In genomic region chr6:25401711-25402110, GRCh38 we compare ENCODE assay signal across 29 cellular contexts.
"Had no signal": no experiment of that assay in that cellular context is flagged by ENCODE, and none has a peak within 500 bp of the region (broad histone marks: within the 10 kb centered on the region; RNA-seq: fewer than 3 reads in every experiment).

No MANE protein-coding gene starts in this region.

- H3K4me3 ChIP-seq: cardiac muscle cell, MG63, SJCRH30, SK-N-MC had no signal

- H3K4me1 ChIP-seq: SJCRH30 had no signal

- ATAC-seq: activated CD4-positive, alpha-beta T cell treated with anti-CD3 and anti-CD28 coated beads for 36 hours; activated CD8-positive, alpha-beta T cell treated with anti-CD3 and anti-CD28 coated beads, Interleukin-2, amount 10 ng/mL, durations not matched to agents 7 days and 5 days; activated naive CD4-positive, alpha-beta T cell treated with anti-CD3 and anti-CD28 coated beads, Interleukin-2, amount 50 U/mL, for 72 hours; activated T-cell treated with anti-CD3 and anti-CD28 coated beads, Interleukin-2, amount 50 U/mL, for 4 hours had no signal

- H3K9me3 ChIP-seq: MG63, SJCRH30 had no signal

- H3K27ac ChIP-seq: cardiac muscle cell, SJCRH30, SK-N-MC had no signal

- DNase-seq: activated CD4-positive, alpha-beta T cell treated with anti-CD3 and anti-CD28 coated beads for 36 hours; activated CD4-positive, alpha-beta T cell treated with anti-CD3 and anti-CD28 coated beads, Interleukin-2, amount 10 ng/mL, durations not matched to agents 7 days and 5 days; activated CD4-positive, alpha-beta T cell treated with anti-CD3 and anti-CD28 coated beads, Interleukin-2, amount 50 U/mL, for 48 hours; activated CD8-positive, alpha-beta T cell treated with anti-CD3 and anti-CD28 coated beads, Interleukin-2, amount 10 ng/mL, durations not matched to agents 7 days and 5 days; activated gamma-delta T cell treated with Interleukin-2 at 50 U/mL for 16 hours; activated naive CD4-positive, alpha-beta T cell treated with anti-CD3 and anti-CD28 coated beads for 36 hours; activated T-cell treated with anti-CD3 and anti-CD28 coated beads, Interleukin-2, amount 50 U/mL, for 4 hours; anterior cingulate cortex; Kasumi-1; KBM-7; MG63; NCI-H1048; NCI-H1105 treated with DMSO at 0.1 percent for 48 hours; NCI-H1436 treated with DMSO at 0.1 percent for 48 hours; NCI-H187; NCI-H2029 treated with DMSO at 0.1 percent for 48 hours; NCI-H2107; NCI-H2171; NCI-H2227 treated with DMSO at 0.1 percent for 48 hours; NCI-H446; NCI-H510A treated with DMSO at 0.1 percent for 48 hours; NCI-H526 treated with DMSO at 0.1 percent for 48 hours; NCI-H774; Right ventricle myocardium superior; SJCRH30; T1000 had no signal

- H3K36me3 ChIP-seq: cardiac muscle cell, MG63, SJCRH30 had no signal

- H3K27me3 ChIP-seq: cardiac muscle cell, MG63, SJCRH30 had no signal
